1 cellular context compared by ENCODE assay signal in genomic region chr12:67352682-67353081, GRCh38.
TF ChIP-seq lines count a peak whose summit lies in the region.

No MANE protein-coding gene starts in this region.

TF ChIP-seq in IMR-90, 13 proteins besides CTCF, POLR2A, EP300 and RAD21:
- TF ChIP-seq MAZ (IDR thresholded peaks at IDR 0.05; ENCODE audit: borderline replicate concordance, low read depth, low read length), result no peak
- TF ChIP-seq MAFK (IDR thresholded peaks at IDR 0.05; ENCODE audit: low read depth, low read length), result no peak
- no peak for TF ChIP-seq SMC3 (IDR thresholded peaks at IDR 0.05; ENCODE audit: low read depth, low read length)
- no peak for TF ChIP-seq FOS (IDR thresholded peaks at IDR 0.05; ENCODE audit: low read depth, low read length)
- TF ChIP-seq USF2 (IDR thresholded peaks at IDR 0.05; ENCODE audit: low read depth, low read length), result no peak
- TF ChIP-seq MXI1 (IDR thresholded peaks at IDR 0.05; ENCODE audit: borderline replicate concordance, low read depth, low read length), result no peak
- TF ChIP-seq NFE2L2 (IDR thresholded peaks at IDR 0.05; ENCODE audit: low read depth, low read length), result no peak
- TF ChIP-seq BHLHE40 (IDR thresholded peaks at IDR 0.05; ENCODE audit: low read depth, low read length), result no peak
- no peak for TF ChIP-seq CEBPB (IDR thresholded peaks at IDR 0.05; ENCODE audit: low read depth, low read length)
- TF ChIP-seq RCOR1 (IDR thresholded peaks at IDR 0.05; ENCODE audit: insufficient replicate concordance, low read length), result no peak
